ENCODE assay signal across 14 cellular contexts in genomic region chr11:48003926-48004325, GRCh38. TPM values are rescaled to one million over a fixed set of nuclear protein-coding genes. Genes with fewer than 3 reads are reported as not detected.
DNase-seq lines count a peak whose midpoint lies in the region; ATAC-seq and TF ChIP-seq lines count a peak whose summit lies in the region.
"Had no signal": no experiment of that assay in that cellular context is flagged by ENCODE, and none has a peak within 500 bp of the region (broad histone marks: within the 10 kb centered on the region; RNA-seq: fewer than 3 reads in every experiment).

No MANE protein-coding gene starts in this region.

- H3K4me3 ChIP-seq in CD8-positive, alpha-beta T cell (ENCODE audit: low read depth, low read length), result no peak overlapping the region
- peak overlapping the region; percentile 6 for H3K4me3 ChIP-seq in naive thymus-derived CD4-positive, alpha-beta T cell (ENCODE audit: low read length)
- H3K4me3 ChIP-seq in tibial nerve, result no peak overlapping the region
- H3K4me3 ChIP-seq: GM23248, SJSA1 had no signal

- TF ChIP-seq POLR2A in tibial nerve (IDR thresholded peaks at IDR 0.05), result no peak

- H3K36me3 Mint-ChIP-seq in CD8-positive, alpha-beta T cell, result no peaks in the 10 kb centered on the region
- no peaks in the 10 kb centered on the region for H3K36me3 Mint-ChIP-seq in T-cell
- peaks cover 0 to 23% (median 0%) of the 10 kb centered on the region in 5 donors for H3K36me3 Mint-ChIP-seq in naive thymus-derived CD4-positive, alpha-beta T cell

- H3K4me1 ChIP-seq in CD8-positive, alpha-beta T cell (ENCODE audit: insufficient read depth, low read length), result peaks cover 76% of the 10 kb centered on the region
- peaks cover 75 to 88% of the 10 kb centered on the region in 2 donors for H3K4me1 ChIP-seq in naive thymus-derived CD4-positive, alpha-beta T cell (ENCODE audit: control insufficient read depth in 2 of 2, insufficient read depth in 2 of 2, low read length in 2 of 2)
- peaks cover 4 to 93% (median 47%) of the 10 kb centered on the region in 4 donors for H3K4me1 ChIP-seq in tibial nerve

- 63 to 65% methylated on average over 2 of the region's 2 CpGs for WGBS in tibial nerve, 2 donors

- TF ChIP-seq EP300 in tibial nerve (IDR thresholded peaks at IDR 0.05), result no peak

- peak; percentile 39 for DNase-seq in DMS53 (lab: John Stamatoyannopoulos, UW)
- no peak for DNase-seq in DMS53 treated with DMSO at 0.1 percent for 48 hours (lab: John Stamatoyannopoulos, UW; ENCODE audit: unreplicated experiment)
- DNase-seq in CD8-positive, alpha-beta T cell, result no peak
- DNase-seq in T-cell, result no peak
- DNase-seq in naive thymus-derived CD4-positive, alpha-beta T cell, result no peak
- no peak for DNase-seq in tibial nerve (ENCODE audit: low spot score in 2 of 2)
- DNase-seq: 8988T, NCI-H526 treated with DMSO at 0.1 percent for 48 hours, retina had no signal

- H3K27ac ChIP-seq in CD8-positive, alpha-beta T cell (ENCODE audit: low read depth, low read length), result peak overlapping the region; percentile 10
- H3K27ac ChIP-seq in naive thymus-derived CD4-positive, alpha-beta T cell (ENCODE audit: low read depth, low read length), result peak overlapping the region; percentile 71
- peak overlapping the region in 2 of 4 donors; percentile 45 to 47 for H3K27ac ChIP-seq in tibial nerve
- H3K27ac ChIP-seq: SJSA1 had no signal

- H3K27me3 Mint-ChIP-seq in CD8-positive, alpha-beta T cell (ENCODE audit: low read depth), result no peaks in the 10 kb centered on the region
- no peaks in the 10 kb centered on the region for H3K27me3 Mint-ChIP-seq in T-cell
- no peaks in the 10 kb centered on the region for H3K27me3 Mint-ChIP-seq in naive thymus-derived CD4-positive, alpha-beta T cell

- POLR2A ChIA-PET in CD8-positive, alpha-beta T cell (lab: Charles Lee), result interaction anchor here (3.5 to 3.9 kb wide), 2 partner anchors 9 to 51 kb away, joined by 13 to 47 read pairs; no protein-coding TSS in a partner anchor
- POLR2A ChIA-PET in T-cell (lab: Charles Lee), result interaction anchor here (0.6 to 1.1 kb wide), 3 partner anchors 9 to 149 kb away, joined by 3 to 4 read pairs (median 3); no protein-coding TSS in a partner anchor
- POLR2A ChIA-PET in naive thymus-derived CD4-positive, alpha-beta T cell (lab: Charles Lee), result interaction anchor here (0.6 to 8.6 kb wide), 7 partner anchors 9 to 53 kb away, joined by 3 to 129 read pairs (median 6); no protein-coding TSS in a partner anchor

- intact Hi-C loops in CD8-positive, alpha-beta T cell (cut with DNase I, micrococcal nuclease), result loop anchor here (1.0 to 5.0 kb wide), 3 partner anchors 8 to 237 kb away; partner anchors contain the start of genes FNBP4 (in 1 of the 2) and NUP160 (in 1 of the 2)
- intact Hi-C loops in naive thymus-derived CD4-positive, alpha-beta T cell (cut with micrococcal nuclease), result loop anchor here in 1 of 2 donors (2.0 to 5.0 kb wide), 2 partner anchors 39 to 52 kb away; no protein-coding TSS in a partner anchor

- no peaks in the 10 kb centered on the region for H3K36me3 ChIP-seq in CD8-positive, alpha-beta T cell (ENCODE audit: insufficient read depth, low read length)
- no peaks in the 10 kb centered on the region for H3K36me3 ChIP-seq in naive thymus-derived CD4-positive, alpha-beta T cell (ENCODE audit: control insufficient read depth in 2 of 3, insufficient read depth in 3 of 3, low read length in 3 of 3)
- no peaks in the 10 kb centered on the region for H3K36me3 ChIP-seq in tibial nerve

- TF ChIP-seq CTCF in CD8-positive, alpha-beta T cell (IDR thresholded peaks at IDR 0.05), result no peak
- no peak for TF ChIP-seq CTCF in tibial nerve (IDR thresholded peaks at IDR 0.05)

- peaks cover 70% of the 10 kb centered on the region for H3K4me1 Mint-ChIP-seq in CD8-positive, alpha-beta T cell (ENCODE audit: low read depth)
- peaks cover 79 to 93% (median 82%) of the 10 kb centered on the region in 3 donors for H3K4me1 Mint-ChIP-seq in T-cell
- H3K4me1 Mint-ChIP-seq in naive thymus-derived CD4-positive, alpha-beta T cell, result peaks cover 48 to 88% (median 79%) of the 10 kb centered on the region in 7 donors

- no peak for ATAC-seq in CD8-positive, alpha-beta T cell
- ATAC-seq in T-cell (replicated peaks in 1 of 4), result no peak
- no peak for ATAC-seq in naive thymus-derived CD4-positive, alpha-beta T cell
- ATAC-seq in GM21723 (IDR thresholded peaks at IDR 0.05; ENCODE audit: unreplicated experiment), result no peak
- ATAC-seq in GM18858 (IDR thresholded peaks at IDR 0.05; ENCODE audit: unreplicated experiment), result no peak
- ATAC-seq: activated CD4-positive, CD25-positive, alpha-beta regulatory T cell treated with anti-CD3 and anti-CD28 coated beads, Interleukin-2, amount 50 U/mL, for 24 hours had no signal

- CTCF ChIA-PET in CD8-positive, alpha-beta T cell (lab: Charles Lee), result interaction anchor here (0.7 to 3.2 kb wide), 5 partner anchors 11 to 105 kb away, joined by 3 to 12 read pairs (median 6); no protein-coding TSS in a partner anchor
- CTCF ChIA-PET in T-cell (lab: Charles Lee), result interaction anchor here in 1 of 2 donors (1.2 kb wide), 1 partner anchor 20 kb away, joined by 3 read pairs; no protein-coding TSS in a partner anchor
- CTCF ChIA-PET in naive thymus-derived CD4-positive, alpha-beta T cell (lab: Charles Lee), result interaction anchor here (0.7 to 3.5 kb wide), 4 partner anchors 52 to 105 kb away, joined by 3 to 24 read pairs (median 4); no protein-coding TSS in a partner anchor

- H3K9me3 ChIP-seq in CD8-positive, alpha-beta T cell (ENCODE audit: low read length), result no peaks in the 10 kb centered on the region
- no peaks in the 10 kb centered on the region for H3K9me3 ChIP-seq in naive thymus-derived CD4-positive, alpha-beta T cell (ENCODE audit: control insufficient read depth in 2 of 3, low read length in 3 of 3)
- H3K9me3 ChIP-seq in tibial nerve, result no peaks in the 10 kb centered on the region
- H3K9me3 ChIP-seq: SJSA1 had no signal

- H3K27me3 ChIP-seq in CD8-positive, alpha-beta T cell (ENCODE audit: insufficient read depth, low read length), result no peaks in the 10 kb centered on the region
- H3K27me3 ChIP-seq in naive thymus-derived CD4-positive, alpha-beta T cell (ENCODE audit: control insufficient read depth in 2 of 2, insufficient read depth in 2 of 2, low read length in 2 of 2), result no peaks in the 10 kb centered on the region
- no peaks in the 10 kb centered on the region for H3K27me3 ChIP-seq in tibial nerve
- H3K27me3 ChIP-seq: SJSA1 had no signal

- peak overlapping the region; percentile 75 for H3K4me3 Mint-ChIP-seq in CD8-positive, alpha-beta T cell
- H3K4me3 Mint-ChIP-seq in T-cell, result peak overlapping the region in 2 of 3 donors; percentile 47 to 79
- peak overlapping the region in 9 of 10 donors; percentile 58 to 86 (median 78) for H3K4me3 Mint-ChIP-seq in naive thymus-derived CD4-positive, alpha-beta T cell

- peak overlapping the region; percentile 93 for H3K27ac Mint-ChIP-seq in CD8-positive, alpha-beta T cell
- peak overlapping the region; percentile 97 to 99 for H3K27ac Mint-ChIP-seq in T-cell
- peak overlapping the region; percentile 89 to 97 (median 95) for H3K27ac Mint-ChIP-seq in naive thymus-derived CD4-positive, alpha-beta T cell

- no peaks in the 10 kb centered on the region for H3K9me3 Mint-ChIP-seq in CD8-positive, alpha-beta T cell
- no peaks in the 10 kb centered on the region for H3K9me3 Mint-ChIP-seq in T-cell
- H3K9me3 Mint-ChIP-seq in naive thymus-derived CD4-positive, alpha-beta T cell, result peaks cover 0 to 2% (median 0%) of the 10 kb centered on the region in 11 donors

RNA-seq across cellular contexts. Expression of gene PTPRJ, which starts 23.6 kb away (rescaled TPM):
- total RNA-seq in CD8-positive, alpha-beta T cell, result 10 to 100 TPM; 26.9 to 31.4 TPM
- total RNA-seq in T-cell (10 to 100 TPM; 44.8 to 71.0 (median 57.9) TPM), tibial nerve (10 to 100 TPM; 20.5 to 24.3 (median 22.3) TPM)
- 10 to 100 TPM; 31.8 to 82.3 (median 53.9) TPM for total RNA-seq in naive thymus-derived CD4-positive, alpha-beta T cell
- 10 to 100 TPM in 1 of 2 donors, 1 to 10 TPM in 1; 7.0 to 11.8 TPM for polyA plus RNA-seq in naive thymus-derived CD4-positive, alpha-beta T cell
